2 cellular contexts compared by ENCODE assay signal in the genomic region with DNA sequence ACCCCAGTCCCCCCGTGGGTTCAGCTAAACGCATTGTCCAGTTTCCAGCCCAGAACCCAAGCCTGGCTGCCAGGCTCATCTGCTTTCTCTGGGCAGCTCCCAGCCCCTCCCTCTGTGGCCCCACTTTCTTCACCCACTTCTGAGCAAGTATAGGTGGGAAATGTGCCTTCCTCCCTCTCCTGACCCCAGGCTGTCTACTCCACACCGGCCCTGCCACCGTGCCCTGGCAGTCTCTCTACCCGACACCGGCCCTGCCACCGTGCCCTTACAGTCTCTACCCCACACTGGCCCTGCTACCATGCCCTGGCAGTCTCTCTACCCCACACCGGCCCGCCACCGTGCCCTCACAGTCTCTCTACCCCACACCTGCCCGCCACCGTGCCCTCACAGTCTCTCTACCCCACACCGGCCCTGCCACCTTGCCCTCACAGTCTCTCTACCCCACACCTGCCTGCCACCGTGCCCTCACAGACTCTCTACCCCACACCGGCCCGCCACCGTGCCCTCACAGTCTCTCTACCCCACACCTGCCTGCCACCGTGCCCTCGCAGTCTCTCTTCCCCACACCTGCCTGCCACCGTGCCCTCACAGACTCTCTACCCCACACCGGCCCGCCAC.
TF ChIP-seq lines count a peak whose summit lies in the region.

No MANE protein-coding gene starts in this region.

TF ChIP-seq in A549, 52 proteins besides CTCF, POLR2A, EP300 and RAD21 (continued from another document):
- TF ChIP-seq FOSB (CRISPR knock-in tag; IDR thresholded peaks at IDR 0.05) (no peak), MYC (IDR thresholded peaks at IDR 0.05; ENCODE audit: borderline replicate concordance, low read length) (no peak), HOXA7 (CRISPR knock-in tag; IDR thresholded peaks at IDR 0.05) (no peak), GATA3 (IDR thresholded peaks at IDR 0.05; ENCODE audit: borderline replicate concordance) (no peak), CBX8 (IDR thresholded peaks at IDR 0.05) (no peak), TFCP2L1 (CRISPR knock-in tag; IDR thresholded peaks at IDR 0.05) (no peak), MAFK (IDR thresholded peaks at IDR 0.05; ENCODE audit: partially characterized antibody) (no peak)

TF ChIP-seq in HepG2, 621 proteins besides CTCF, POLR2A, EP300 and RAD21 (continued from another document):
- TF ChIP-seq, protein P1, sequence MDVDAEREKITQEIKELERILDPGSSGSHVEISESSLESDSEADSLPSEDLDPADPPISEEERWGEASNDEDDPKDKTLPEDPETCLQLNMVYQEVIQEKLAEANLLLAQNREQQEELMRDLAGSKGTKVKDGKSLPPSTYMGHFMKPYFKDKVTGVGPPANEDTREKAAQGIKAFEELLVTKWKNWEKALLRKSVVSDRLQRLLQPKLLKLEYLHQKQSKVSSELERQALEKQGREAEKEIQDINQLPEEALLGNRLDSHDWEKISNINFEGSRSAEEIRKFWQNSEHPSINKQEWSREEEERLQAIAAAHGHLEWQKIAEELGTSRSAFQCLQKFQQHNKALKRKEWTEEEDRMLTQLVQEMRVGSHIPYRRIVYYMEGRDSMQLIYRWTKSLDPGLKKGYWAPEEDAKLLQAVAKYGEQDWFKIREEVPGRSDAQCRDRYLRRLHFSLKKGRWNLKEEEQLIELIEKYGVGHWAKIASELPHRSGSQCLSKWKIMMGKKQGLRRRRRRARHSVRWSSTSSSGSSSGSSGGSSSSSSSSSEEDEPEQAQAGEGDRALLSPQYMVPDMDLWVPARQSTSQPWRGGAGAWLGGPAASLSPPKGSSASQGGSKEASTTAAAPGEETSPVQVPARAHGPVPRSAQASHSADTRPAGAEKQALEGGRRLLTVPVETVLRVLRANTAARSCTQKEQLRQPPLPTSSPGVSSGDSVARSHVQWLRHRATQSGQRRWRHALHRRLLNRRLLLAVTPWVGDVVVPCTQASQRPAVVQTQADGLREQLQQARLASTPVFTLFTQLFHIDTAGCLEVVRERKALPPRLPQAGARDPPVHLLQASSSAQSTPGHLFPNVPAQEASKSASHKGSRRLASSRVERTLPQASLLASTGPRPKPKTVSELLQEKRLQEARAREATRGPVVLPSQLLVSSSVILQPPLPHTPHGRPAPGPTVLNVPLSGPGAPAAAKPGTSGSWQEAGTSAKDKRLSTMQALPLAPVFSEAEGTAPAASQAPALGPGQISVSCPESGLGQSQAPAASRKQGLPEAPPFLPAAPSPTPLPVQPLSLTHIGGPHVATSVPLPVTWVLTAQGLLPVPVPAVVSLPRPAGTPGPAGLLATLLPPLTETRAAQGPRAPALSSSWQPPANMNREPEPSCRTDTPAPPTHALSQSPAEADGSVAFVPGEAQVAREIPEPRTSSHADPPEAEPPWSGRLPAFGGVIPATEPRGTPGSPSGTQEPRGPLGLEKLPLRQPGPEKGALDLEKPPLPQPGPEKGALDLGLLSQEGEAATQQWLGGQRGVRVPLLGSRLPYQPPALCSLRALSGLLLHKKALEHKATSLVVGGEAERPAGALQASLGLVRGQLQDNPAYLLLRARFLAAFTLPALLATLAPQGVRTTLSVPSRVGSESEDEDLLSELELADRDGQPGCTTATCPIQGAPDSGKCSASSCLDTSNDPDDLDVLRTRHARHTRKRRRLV (CRISPR knock-in tag; IDR thresholded peaks at IDR 0.05) = no peak
- TF ChIP-seq ZNF850 (CRISPR knock-in tag; conservative IDR thresholded peaks at IDR 0.05) (no peak), MIER3 (CRISPR knock-in tag; IDR thresholded peaks at IDR 0.05; ENCODE audit: borderline replicate concordance) (no peak), ZNF317 (CRISPR knock-in tag; IDR thresholded peaks at IDR 0.05) (no peak), FOXO1 (CRISPR knock-in tag; IDR thresholded peaks at IDR 0.05) (no peak), HNRNPUL1 (IDR thresholded peaks at IDR 0.05; ENCODE audit: low read depth, low read length) (no peak), HNF4G (IDR thresholded peaks at IDR 0.05; ENCODE audit: borderline replicate concordance, low read depth, low read length) (no peak), HNF4G (CRISPR knock-in tag; IDR thresholded peaks at IDR 0.05; ENCODE audit: borderline replicate concordance, low read depth) (no peak), ZBTB38 (CRISPR knock-in tag; IDR thresholded peaks at IDR 0.05) (no peak), HMG20B (CRISPR knock-in tag; conservative IDR thresholded peaks at IDR 0.05) (no peak)
TF ChIP-seq in HepG2: peak in this region for 0.
